ENCODE assay signal across 11 cellular contexts in the genomic region with DNA sequence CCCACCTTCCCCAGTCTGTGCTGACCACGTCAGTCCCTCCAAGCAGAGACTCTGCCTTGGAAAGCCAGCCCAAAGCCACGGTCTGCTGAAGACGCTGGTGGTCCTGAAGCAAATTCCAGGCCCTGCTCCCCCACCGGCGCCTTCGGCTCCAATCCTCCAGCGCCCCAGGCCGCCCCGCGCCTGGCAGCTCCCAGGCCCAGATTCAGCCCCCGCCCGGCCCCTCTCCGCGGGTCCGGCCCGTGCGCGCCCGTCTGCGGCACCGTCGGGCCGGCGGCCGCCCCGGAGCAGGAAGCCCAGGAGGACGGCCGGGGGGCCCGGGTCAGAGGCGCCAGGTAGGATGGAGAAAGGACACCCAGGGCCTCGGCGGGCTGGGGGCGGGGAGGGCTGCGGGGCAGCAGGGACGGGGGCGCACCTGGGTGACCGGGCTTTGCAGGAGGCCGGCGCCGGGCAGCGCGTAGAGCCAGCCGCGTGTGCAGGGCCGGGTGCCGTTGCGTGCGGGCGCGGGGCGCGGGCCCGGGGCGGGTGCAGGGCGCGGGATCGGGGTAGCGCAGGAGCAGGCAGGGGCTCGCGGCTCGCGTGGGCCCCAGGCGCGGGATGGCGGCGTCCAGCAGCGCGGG. TPM values are rescaled to one million over a fixed set of nuclear protein-coding genes. Genes with fewer than 3 reads are reported as not detected.
DNase-seq lines count a peak whose midpoint lies in the region; ATAC-seq and TF ChIP-seq lines count a peak whose summit lies in the region.
"Had no signal": no experiment of that assay in that cellular context is flagged by ENCODE, and none has a peak within 500 bp of the region (broad histone marks: within the 10 kb centered on the region; RNA-seq: fewer than 3 reads in every experiment).

No MANE protein-coding gene starts in this region.

- H3K27me3 Mint-ChIP-seq in CD4-positive, alpha-beta memory T cell = peaks cover 25% of the 10 kb centered on the region in 2 donors
- peaks cover 41% of the 10 kb centered on the region for H3K27me3 Mint-ChIP-seq in osteocyte (ENCODE audit: unreplicated experiment)

- H3K36me3 Mint-ChIP-seq in CD4-positive, alpha-beta memory T cell = peaks cover 0 to 6% of the 10 kb centered on the region in 2 donors
- no peaks in the 10 kb centered on the region for H3K36me3 Mint-ChIP-seq in osteocyte (ENCODE audit: unreplicated experiment)

- TF ChIP-seq CTCF in NB4 (IDR thresholded peaks at IDR 0.05; ENCODE audit: low read depth, low read length) (no peak), foreskin keratinocyte (conservative IDR thresholded peaks at IDR 0.05) (no peak), osteocyte (IDR thresholded peaks at IDR 0.05) (no peak)

- no peaks in the 10 kb centered on the region for H3K9me3 ChIP-seq in CD4-positive, alpha-beta memory T cell (ENCODE audit: control insufficient read depth in 1 of 2, low read length in 2 of 2)
- H3K9me3 ChIP-seq: MG63 had no signal

- CTCF ChIA-PET in CD4-positive, alpha-beta memory T cell (lab: Charles Lee; ENCODE audit: partially characterized antibody) = no interaction called here

- POLR2A ChIA-PET in CD4-positive, alpha-beta memory T cell (lab: Charles Lee; ENCODE audit: partially characterized antibody) = no interaction called here

- no peak for DNase-seq in CD4-positive, alpha-beta memory T cell
- DNase-seq in NB4 (ENCODE audit: low read depth) (no peak), foreskin keratinocyte (no peak), osteocyte (ENCODE audit: extremely low spot score, unreplicated experiment) (no peak), NCI-H1436 (lab: John Stamatoyannopoulos, UW) (no peak), NCI-H226 (no peak)

- H3K27ac Mint-ChIP-seq in CD4-positive, alpha-beta memory T cell = peak overlapping the region in 1 of 7 donors; percentile 52
- no peak overlapping the region for H3K27ac Mint-ChIP-seq in osteocyte (ENCODE audit: unreplicated experiment)

- peaks cover 10% of the 10 kb centered on the region for H3K4me1 ChIP-seq in CD4-positive, alpha-beta memory T cell (ENCODE audit: insufficient read depth, low read length)
- H3K4me1 ChIP-seq in foreskin keratinocyte = no peaks in the 10 kb centered on the region

- H3K27me3 ChIP-seq in CD4-positive, alpha-beta memory T cell (ENCODE audit: insufficient read depth, low read length) = peaks cover 13% of the 10 kb centered on the region
- H3K27me3 ChIP-seq in foreskin keratinocyte = peaks cover 57% of the 10 kb centered on the region

- no peak overlapping the region for H3K27ac ChIP-seq in CD4-positive, alpha-beta memory T cell (ENCODE audit: low read depth, low read length)
- no peak overlapping the region for H3K27ac ChIP-seq in foreskin keratinocyte
- H3K27ac ChIP-seq: epithelial cell of prostate, RWPE1 had no signal

- ATAC-seq in foreskin keratinocyte (peak; percentile 12), GM18858 (IDR thresholded peaks at IDR 0.05; ENCODE audit: unreplicated experiment) (no peak), HG02938 (IDR thresholded peaks at IDR 0.05; ENCODE audit: unreplicated experiment) (no peak)

- intact Hi-C loops in CD4-positive, alpha-beta memory T cell (cut with micrococcal nuclease) = loop anchor here (1.0 kb wide), 2 partner anchors 9 to 30 kb away; a partner anchor contains a TSS

- H3K9me3 Mint-ChIP-seq in CD4-positive, alpha-beta memory T cell = peaks cover 0 to 10% (median 3%) of the 10 kb centered on the region in 8 donors
- H3K9me3 Mint-ChIP-seq in osteocyte (ENCODE audit: unreplicated experiment) = no peaks in the 10 kb centered on the region

- H3K36me3 ChIP-seq in CD4-positive, alpha-beta memory T cell (ENCODE audit: insufficient read depth, low read length) = no peaks in the 10 kb centered on the region
- H3K36me3 ChIP-seq: MG63 had no signal

- H3K4me1 Mint-ChIP-seq in CD4-positive, alpha-beta memory T cell = peaks cover 0 to 21% (median 12%) of the 10 kb centered on the region in 4 donors
- peaks cover 6% of the 10 kb centered on the region for H3K4me1 Mint-ChIP-seq in osteocyte (ENCODE audit: unreplicated experiment)

- TF ChIP-seq POLR2A in NB4 (IDR thresholded peaks at IDR 0.05; ENCODE audit: extremely low read depth, insufficient read length) = no peak

- H3K4me3 ChIP-seq in CD4-positive, alpha-beta memory T cell (ENCODE audit: low read length in 2 of 2) = no peak overlapping the region
- H3K4me3 ChIP-seq in NB4 (ENCODE audit: low read depth, low read length) = peak overlapping the region; percentile 76

- peak overlapping the region in 5 of 8 donors; percentile 12 to 61 (median 41) for H3K4me3 Mint-ChIP-seq in CD4-positive, alpha-beta memory T cell
- H3K4me3 Mint-ChIP-seq in osteocyte (ENCODE audit: unreplicated experiment) = peak overlapping the region; percentile 47

RNA-seq across cellular contexts. Expression of a gene that starts 0.6 kb away (rescaled TPM):
- under 1 TPM in 1 of 2 experiments, not detected in 1; 0.44 TPM for total RNA-seq in CD4-positive, alpha-beta memory T cell
- under 1 TPM; 0.32 to 0.48 TPM for polyA plus RNA-seq in CD4-positive, alpha-beta memory T cell
- total RNA-seq in foreskin keratinocyte = 0.14 TPM in 1 of 2 replicates, not detected in the other
- polyA plus RNA-seq in foreskin keratinocyte = 0.15 and 0.20 TPM in 2 replicates
- total RNA-seq in osteocyte = not detected in 2 replicates

RNA-seq across cellular contexts. Expression of a gene that starts 16.5 kb away (rescaled TPM):
- total RNA-seq in CD4-positive, alpha-beta memory T cell = 10 to 100 TPM; 13.1 to 15.9 TPM
- 1 to 10 TPM; 1.0 to 4.4 TPM for polyA plus RNA-seq in CD4-positive, alpha-beta memory T cell
- total RNA-seq in foreskin keratinocyte (4.2 and 4.3 TPM in 2 replicates), osteocyte (8.6 and 10.5 TPM in 2 replicates)
- 1.1 and 1.6 TPM in 2 replicates for polyA plus RNA-seq in foreskin keratinocyte

RNA-seq across cellular contexts. Expression of a gene that starts 29.4 kb away (rescaled TPM):
- not detected for total RNA-seq in CD4-positive, alpha-beta memory T cell
- polyA plus RNA-seq in CD4-positive, alpha-beta memory T cell = not detected
- total RNA-seq in foreskin keratinocyte (0.07 TPM in 1 of 2 replicates, not detected in the other), osteocyte (0.13 and 0.35 TPM in 2 replicates)
- polyA plus RNA-seq in foreskin keratinocyte = 0.06 TPM in 1 of 2 replicates, not detected in the other
